8 cellular contexts compared by ENCODE assay signal in the genomic region with DNA sequence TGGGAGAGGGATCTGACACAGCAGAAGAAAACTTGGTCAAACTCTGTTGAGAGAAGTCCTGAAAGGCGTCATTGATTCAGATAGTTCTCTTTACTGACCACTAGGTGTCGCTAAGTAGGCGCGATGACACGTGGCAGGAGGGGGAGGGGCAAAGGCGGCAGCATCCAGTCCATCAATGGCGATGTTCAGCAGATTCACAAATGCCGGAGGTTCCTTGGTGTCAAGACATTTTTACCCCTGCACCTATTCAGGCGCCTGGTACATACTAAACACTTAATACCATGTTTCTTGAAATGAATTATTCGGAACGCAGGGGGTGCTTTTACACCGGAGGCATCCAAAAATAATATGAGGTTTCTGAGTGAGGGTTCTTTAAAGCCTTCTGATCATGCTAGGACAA. TPM values are rescaled to one million over a fixed set of nuclear protein-coding genes. Genes with fewer than 3 reads are reported as not detected.
DNase-seq lines count a peak whose midpoint lies in the region; ATAC-seq and TF ChIP-seq lines count a peak whose summit lies in the region.

No MANE protein-coding gene starts in this region.

- no peaks in the 10 kb centered on the region for H3K36me3 ChIP-seq in thyroid gland

- intact Hi-C loops in thyroid gland (cut with DNase I) = no loop called here

- TF ChIP-seq POLR2A in thyroid gland (IDR thresholded peaks at IDR 0.05) = no peak

- H3K9me3 ChIP-seq in thyroid gland = no peaks in the 10 kb centered on the region

- H3K27me3 ChIP-seq in thyroid gland = no peaks in the 10 kb centered on the region

- TF ChIP-seq CTCF in foreskin fibroblast (IDR thresholded peaks at IDR 0.05; ENCODE audit: low read depth, low read length) (peak; percentile 50), thyroid gland (IDR thresholded peaks at IDR 0.05) (peak in 5 of 6 experiments; percentile 54 to 68 (median 60))

- no peak overlapping the region for H3K4me3 ChIP-seq in Jurkat, Clone E6-1 (ENCODE audit: low read length)
- no peak overlapping the region for H3K4me3 ChIP-seq in foreskin fibroblast (ENCODE audit: low read depth in 1 of 2, low read length in 2 of 2)
- H3K4me3 ChIP-seq in thyroid gland (replicated peaks in 1 of 3) = no peak overlapping the region

- in situ Hi-C loops in Caki2 (cut with HindIII; ENCODE audit: low pct_unique_long_range_greater_than_20kb, low sequenced_read_pairs) = no loop called here

- peak; percentile 28 for ATAC-seq in GM21447 (IDR thresholded peaks at IDR 0.05; ENCODE audit: unreplicated experiment)

- DNase-seq in Caki2 (ENCODE audit: low read depth) = peak; percentile 54
- peak; percentile 75 for DNase-seq in Jurkat, Clone E6-1 (ENCODE audit: low read depth, low spot score)
- peak; percentile 87 for DNase-seq in RPMI8226
- DNase-seq in activated T-cell treated with anti-CD3 and anti-CD28 coated beads, Interleukin-2, amount 50 U/mL, for 48 hours = peak; percentile 84 to 85
- peak; percentile 21 to 73 for DNase-seq in foreskin fibroblast
- DNase-seq in occipital lobe (lab: John Stamatoyannopoulos, UW) = peak; percentile 10
- peak; percentile 51 to 67 for DNase-seq in thyroid gland

- no peaks in the 10 kb centered on the region for H3K4me1 ChIP-seq in thyroid gland

- WGBS in thyroid gland, 2 donors = 27 to 34% methylated on average over 12 of the region's 12 CpGs

- H3K27ac ChIP-seq in thyroid gland = no peak overlapping the region

RNA-seq across cellular contexts. Expression of gene PLEK, which starts 3.0 kb away (rescaled TPM):
- total RNA-seq in Caki2 (2014; rRNA removed; shearing (Covaris generic); ENCODE audit: low replicate concordance) = 1.2 and 4.3 TPM in 2 replicates
- polyA plus RNA-seq in Jurkat, Clone E6-1 (2012; ENCODE audit: insufficient read depth, insufficient read length) = 0.70 TPM
- total RNA-seq in occipital lobe (3.0 TPM), thyroid gland (10 to 100 TPM in 2 of 4 donors, 1 to 10 TPM in 2; 3.4 to 12.0 (median 7.9) TPM)

RNA-seq across cellular contexts. Expression of gene CNRIP1, which starts 42.3 kb away (rescaled TPM):
- total RNA-seq in Caki2 (2014; rRNA removed; shearing (Covaris generic); ENCODE audit: low replicate concordance) = 2.2 and 7.2 TPM in 2 replicates
- polyA plus RNA-seq in Jurkat, Clone E6-1 (2012; ENCODE audit: insufficient read depth, insufficient read length) = not detected
- total RNA-seq in occipital lobe (74.2 TPM), thyroid gland (10 to 100 TPM in 3 of 4 donors, 1 to 10 TPM in 1; 2.5 to 25.7 (median 17.1) TPM)

Comparison
In these comparisons a context has a peak if more than half of its experiments do, and no peak if none do; other contexts are left out.
1. DNase-seq: peak in every context shown above with its lines; median percentile 87 in RPMI8226; 84 in activated T-cell treated with anti-CD3 and anti-CD28 coated beads, Interleukin-2, amount 50 U/mL, for 48 hours; 75 in Jurkat, Clone E6-1; 59 in thyroid gland; 54 in Caki2; 47 in foreskin fibroblast; 10 in occipital lobe.